Comparison of ENCODE assay signal across 9 cellular contexts in the genomic region with DNA sequence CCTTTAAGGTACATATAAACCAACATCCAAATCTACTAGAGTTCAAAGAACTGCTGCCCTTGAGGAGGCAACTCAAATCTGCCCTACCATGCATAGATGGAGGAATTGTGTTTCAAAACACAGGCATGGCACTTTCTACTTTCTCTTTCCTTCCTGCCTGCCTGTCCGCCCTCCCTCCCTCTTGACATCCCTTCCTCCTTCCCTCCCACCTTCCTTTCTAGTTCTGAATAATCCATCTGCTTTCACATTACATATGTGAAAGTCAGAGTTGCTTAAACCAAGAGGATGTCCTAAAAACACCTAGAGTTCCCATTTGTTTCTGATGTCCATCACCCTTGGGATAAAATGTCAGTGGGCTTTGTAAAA.
A peak's percentile ranks its signal among the peaks of the same experiment; 100 is the strongest.
DNase-seq lines count a peak whose midpoint lies in the region; ATAC-seq and TF ChIP-seq lines count a peak whose summit lies in the region.
"Had no signal": no experiment of that assay in that cellular context is flagged by ENCODE, and none has a peak within 500 bp of the region (broad histone marks: within the 10 kb centered on the region; RNA-seq: fewer than 3 reads in every experiment).

No MANE protein-coding gene starts in this region.

- H3K4me3 Mint-ChIP-seq in activated CD4-positive, alpha-beta memory T cell treated with anti-CD3 and anti-CD28 coated beads for 36 hours, result peak overlapping the region; percentile 25
- peak overlapping the region; percentile 26 for H3K4me3 Mint-ChIP-seq in nephron progenitor cell

- POLR2A ChIA-PET in activated CD4-positive, alpha-beta memory T cell treated with anti-CD3 and anti-CD28 coated beads for 36 hours (lab: Charles Lee), result no interaction called here

- DNase-seq in activated CD4-positive, alpha-beta memory T cell treated with anti-CD3 and anti-CD28 coated beads for 36 hours, result peak; percentile 59
- DNase-seq in nephron progenitor cell (no peak), anterior cingulate cortex (lab: John Stamatoyannopoulos, UW) (no peak), retina (no peak), AML-193 (lab: John Stamatoyannopoulos, UW) (no peak)
- DNase-seq: activated CD8-positive, alpha-beta memory T cell treated with anti-CD3 and anti-CD28 coated beads, Interleukin-2, amount 50 U/mL, for 4 hours; mesendoderm had no signal

- CTCF ChIA-PET in activated CD4-positive, alpha-beta memory T cell treated with anti-CD3 and anti-CD28 coated beads for 36 hours (lab: Charles Lee), result interaction anchor here (0.6 kb wide), 1 partner anchor 25 kb away, joined by 3 read pairs; no protein-coding TSS in a partner anchor

- no peak for TF ChIP-seq CTCF in nephron progenitor cell (IDR thresholded peaks at IDR 0.05)

- intact Hi-C loops in activated CD4-positive, alpha-beta memory T cell treated with anti-CD3 and anti-CD28 coated beads for 36 hours (cut with micrococcal nuclease), result loop anchor here (1.0 kb wide), 2 partner anchors 35 to 41 kb away; no protein-coding TSS in a partner anchor

- H3K9me3 Mint-ChIP-seq in activated CD4-positive, alpha-beta memory T cell treated with anti-CD3 and anti-CD28 coated beads for 36 hours, result no peaks in the 10 kb centered on the region
- H3K9me3 Mint-ChIP-seq in nephron progenitor cell, result no peaks in the 10 kb centered on the region

- peaks cover 94% of the 10 kb centered on the region for H3K4me1 Mint-ChIP-seq in activated CD4-positive, alpha-beta memory T cell treated with anti-CD3 and anti-CD28 coated beads for 36 hours (ENCODE audit: low read depth)
- H3K4me1 Mint-ChIP-seq in nephron progenitor cell, result peaks cover 14% of the 10 kb centered on the region

- H3K36me3 Mint-ChIP-seq in activated CD4-positive, alpha-beta memory T cell treated with anti-CD3 and anti-CD28 coated beads for 36 hours, result peaks cover 83% of the 10 kb centered on the region
- peaks cover 40% of the 10 kb centered on the region for H3K36me3 Mint-ChIP-seq in nephron progenitor cell (ENCODE audit: low read depth)

- ATAC-seq in GM18508 (IDR thresholded peaks at IDR 0.05; ENCODE audit: insufficient read depth, unreplicated experiment) (peak; percentile 63), HG02610 (IDR thresholded peaks at IDR 0.05; ENCODE audit: unreplicated experiment) (peak; percentile 46)

- no peaks in the 10 kb centered on the region for H3K27me3 Mint-ChIP-seq in activated CD4-positive, alpha-beta memory T cell treated with anti-CD3 and anti-CD28 coated beads for 36 hours
- no peaks in the 10 kb centered on the region for H3K27me3 Mint-ChIP-seq in nephron progenitor cell (ENCODE audit: low read depth, poor library complexity)

- peak overlapping the region; percentile 77 for H3K27ac Mint-ChIP-seq in activated CD4-positive, alpha-beta memory T cell treated with anti-CD3 and anti-CD28 coated beads for 36 hours
- no peak overlapping the region for H3K27ac Mint-ChIP-seq in nephron progenitor cell
